Comparison of ENCODE assay signal across 11 cellular contexts in the genomic region with DNA sequence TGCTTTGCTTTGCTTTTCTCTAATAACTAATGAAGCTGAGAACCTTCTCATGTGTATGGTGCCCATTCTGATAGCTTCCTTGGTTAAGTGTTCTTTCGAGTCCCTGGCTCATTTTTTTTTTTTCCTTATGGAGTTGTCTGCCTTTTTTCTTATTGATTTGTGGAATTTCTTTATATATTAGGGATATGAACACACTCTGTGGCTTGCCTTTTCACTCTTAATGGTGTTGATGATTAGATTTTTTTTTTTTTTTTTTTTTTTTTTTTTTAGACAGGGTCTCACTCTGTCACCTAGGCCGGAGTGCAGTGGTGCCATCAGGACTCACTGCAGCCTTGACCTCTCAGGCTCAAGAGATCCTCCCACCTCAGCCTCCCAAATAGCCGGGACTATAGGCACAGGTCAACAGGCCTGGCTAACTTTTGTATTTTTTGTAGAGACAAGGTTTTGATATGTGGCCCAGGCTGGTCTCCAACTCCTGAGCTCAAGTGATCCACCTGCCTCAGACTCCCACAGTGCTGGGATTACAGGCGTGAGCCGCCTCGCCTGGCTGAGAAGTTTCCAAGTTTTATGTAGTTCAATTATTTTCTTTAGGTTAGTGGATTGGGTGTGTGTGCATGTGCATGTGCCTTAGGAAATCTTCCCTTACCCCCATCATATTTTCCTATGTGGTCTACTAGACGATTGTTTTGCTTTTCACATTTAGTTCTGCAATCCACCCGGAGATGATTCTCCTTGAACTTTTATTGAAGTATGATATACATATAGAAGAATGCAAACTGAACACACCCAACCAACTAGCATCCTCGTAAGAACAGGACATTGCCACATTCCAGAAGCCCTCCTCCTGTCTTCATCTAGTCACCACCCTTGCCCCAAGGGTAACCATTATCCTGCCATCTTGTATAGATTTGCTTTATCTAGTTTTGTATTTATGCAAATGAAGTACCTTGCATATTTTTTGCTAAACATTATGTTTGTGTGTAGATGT. TPM values are rescaled to one million over a fixed set of nuclear protein-coding genes. Genes with fewer than 3 reads are reported as not detected.
DNase-seq lines count a peak whose midpoint lies in the region; ATAC-seq and TF ChIP-seq lines count a peak whose summit lies in the region.
"Had no signal": no experiment of that assay in that cellular context is flagged by ENCODE, and none has a peak within 500 bp of the region (broad histone marks: within the 10 kb centered on the region; RNA-seq: fewer than 3 reads in every experiment).

No MANE protein-coding gene starts in this region.

- H3K9me3 ChIP-seq in RWPE2 (ENCODE audit: severe bottlenecking) (no peaks in the 10 kb centered on the region), skeletal muscle satellite cell (replicated peaks; ENCODE audit: low read length) (no peaks in the 10 kb centered on the region)
- H3K9me3 ChIP-seq: heart left ventricle had no signal

- peaks cover 27% of the 10 kb centered on the region for H3K4me1 ChIP-seq in RWPE2 (ENCODE audit: insufficient read depth, poor library complexity, severe bottlenecking)
- peaks cover 27% of the 10 kb centered on the region for H3K4me1 ChIP-seq in skeletal muscle satellite cell (ENCODE audit: control insufficient read depth, insufficient read depth, low read length)

- H3K27ac Mint-ChIP-seq in activated CD4-positive, alpha-beta T cell treated with anti-CD3 and anti-CD28 coated beads, Interleukin-2, amount 10 ng/mL, durations not matched to agents 24 days and 14 days: peak overlapping the region; percentile 48

- intact Hi-C loops in activated CD4-positive, alpha-beta T cell treated with anti-CD3 and anti-CD28 coated beads, Interleukin-2, amount 10 ng/mL, durations not matched to agents 24 days and 14 days (cut with micrococcal nuclease): no loop called here

- H3K4me3 ChIP-seq in RWPE2 (ENCODE audit: severe bottlenecking) (peak overlapping the region; percentile 84), skeletal muscle satellite cell (ENCODE audit: low read length) (peak overlapping the region; percentile 98)

- H3K36me3 Mint-ChIP-seq in activated CD4-positive, alpha-beta T cell treated with anti-CD3 and anti-CD28 coated beads, Interleukin-2, amount 10 ng/mL, durations not matched to agents 24 days and 14 days (ENCODE audit: low read depth): peaks cover 24% of the 10 kb centered on the region

- TF ChIP-seq CTCF in RWPE2 (IDR thresholded peaks at IDR 0.05; ENCODE audit: poor library complexity, severe bottlenecking): no peak

- H3K9me3 Mint-ChIP-seq in activated CD4-positive, alpha-beta T cell treated with anti-CD3 and anti-CD28 coated beads, Interleukin-2, amount 10 ng/mL, durations not matched to agents 24 days and 14 days: no peaks in the 10 kb centered on the region

- peak overlapping the region; percentile 80 for H3K27ac ChIP-seq in RWPE2 (ENCODE audit: poor library complexity, severe bottlenecking)

- peak; percentile 62 for ATAC-seq in RWPE2 (ENCODE audit: low read depth)
- no peak for ATAC-seq in GM21737 (IDR thresholded peaks at IDR 0.05; ENCODE audit: unreplicated experiment)
- ATAC-seq: heart left ventricle had no signal

- peaks cover 2% of the 10 kb centered on the region for H3K27me3 Mint-ChIP-seq in activated CD4-positive, alpha-beta T cell treated with anti-CD3 and anti-CD28 coated beads, Interleukin-2, amount 10 ng/mL, durations not matched to agents 24 days and 14 days

- no peak for DNase-seq in activated CD4-positive, alpha-beta T cell treated with anti-CD3 and anti-CD28 coated beads, Interleukin-2, amount 10 ng/mL, durations not matched to agents 24 days and 14 days
- DNase-seq in activated CD4-positive, alpha-beta T cell treated with anti-CD3 and anti-CD28 coated beads, Interleukin-2, amount 50 U/mL, for 4 hours: no peak
- DNase-seq in RWPE2 (ENCODE audit: low spot score) (peak; percentile 65), fibroblast of gingiva (ENCODE audit: low read depth) (peak; percentile 44), SIG-M5 treated with dmso at 0.1 percent for 504 hours (lab: John Stamatoyannopoulos, UW; ENCODE audit: unreplicated experiment) (no peak)
- DNase-seq in effector CD4-positive, alpha-beta T cell: no peak
- DNase-seq: AML-193, heart left ventricle, NCI-H446 treated with DMSO at 0.1 percent for 48 hours had no signal

- H3K9ac ChIP-seq in skeletal muscle satellite cell (ENCODE audit: low read depth, low read length): peak overlapping the region; percentile 98

- H3K4me2 ChIP-seq in skeletal muscle satellite cell (ENCODE audit: low read length): peak overlapping the region; percentile 93

- peaks cover 29% of the 10 kb centered on the region for H3K4me1 Mint-ChIP-seq in activated CD4-positive, alpha-beta T cell treated with anti-CD3 and anti-CD28 coated beads, Interleukin-2, amount 10 ng/mL, durations not matched to agents 24 days and 14 days

- peak overlapping the region; percentile 90 for H3K4me3 Mint-ChIP-seq in activated CD4-positive, alpha-beta T cell treated with anti-CD3 and anti-CD28 coated beads, Interleukin-2, amount 10 ng/mL, durations not matched to agents 24 days and 14 days

- H3K27me3 ChIP-seq in RWPE2 (ENCODE audit: insufficient read depth, poor library complexity, severe bottlenecking): no peaks in the 10 kb centered on the region
- H3K27me3 ChIP-seq in skeletal muscle satellite cell (ENCODE audit: control insufficient read depth, insufficient read depth, low read length): no peaks in the 10 kb centered on the region
- H3K27me3 ChIP-seq: heart left ventricle had no signal

- peaks cover 19% of the 10 kb centered on the region for H3K36me3 ChIP-seq in RWPE2 (ENCODE audit: low read depth)
- H3K36me3 ChIP-seq in skeletal muscle satellite cell (ENCODE audit: insufficient read depth, low read length): no peaks in the 10 kb centered on the region

RNA-seq across cellular contexts. Expression of a gene that starts 1.7 kb away (rescaled TPM):
- total RNA-seq in activated CD4-positive, alpha-beta T cell treated with anti-CD3 and anti-CD28 coated beads, Interleukin-2, amount 10 ng/mL, durations not matched to agents 24 days and 14 days: 195 and 210 TPM in 2 replicates
- 16.0 and 25.8 TPM in 2 replicates for total RNA-seq in skeletal muscle satellite cell (2012; rRNA removed)

RNA-seq across cellular contexts. Expression of a gene that starts 19.4 kb away (rescaled TPM):
- 36.5 and 39.3 TPM in 2 replicates for total RNA-seq in activated CD4-positive, alpha-beta T cell treated with anti-CD3 and anti-CD28 coated beads, Interleukin-2, amount 10 ng/mL, durations not matched to agents 24 days and 14 days
- 62.3 and 73.8 TPM in 2 replicates for total RNA-seq in skeletal muscle satellite cell (2012; rRNA removed)

RNA-seq across cellular contexts. Expression of a gene that starts 44.9 kb away (rescaled TPM):
- total RNA-seq in activated CD4-positive, alpha-beta T cell treated with anti-CD3 and anti-CD28 coated beads, Interleukin-2, amount 10 ng/mL, durations not matched to agents 24 days and 14 days: 61.7 and 62.6 TPM in 2 replicates
- total RNA-seq in skeletal muscle satellite cell (2012; rRNA removed): 21.8 and 24.5 TPM in 2 replicates

Comparison
In these comparisons a context has a peak if more than half of its experiments do, and no peak if none do; other contexts are left out.
1. DNase-seq: peak in RWPE2 (single experiment) and fibroblast of gingiva (single experiment); none in activated CD4-positive, alpha-beta T cell treated with anti-CD3 and anti-CD28 coated beads, Interleukin-2, amount 10 ng/mL, durations not matched to agents 24 days and 14 days (single experiment), activated CD4-positive, alpha-beta T cell treated with anti-CD3 and anti-CD28 coated beads, Interleukin-2, amount 50 U/mL, for 4 hours (0 of 2), SIG-M5 treated with dmso at 0.1 percent for 504 hours (single experiment) and effector CD4-positive, alpha-beta T cell (single experiment).